29 cellular contexts compared by ENCODE assay signal in the genomic region with DNA sequence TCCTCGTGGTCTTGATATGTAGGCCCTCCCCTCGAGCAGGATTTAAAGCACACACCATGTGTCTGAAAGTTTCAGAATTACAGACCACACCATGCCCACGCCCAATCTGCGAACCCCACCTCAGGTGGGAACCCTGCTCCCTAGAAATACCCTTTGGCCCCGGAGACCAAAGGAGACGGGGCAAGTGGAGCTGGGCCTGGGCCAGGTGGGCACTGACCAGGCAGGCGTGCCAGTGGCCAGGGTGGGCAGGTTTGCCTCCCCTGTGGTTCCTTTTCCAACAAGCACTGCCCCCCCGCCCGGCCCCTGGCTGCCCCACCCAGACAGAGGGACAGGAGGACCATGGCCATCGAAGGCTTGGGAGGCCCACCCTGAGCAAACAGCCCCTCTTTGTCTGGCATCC.
A peak's percentile ranks its signal among the peaks of the same experiment; 100 is the strongest.
DNase-seq lines count a peak whose midpoint lies in the region; ATAC-seq and TF ChIP-seq lines count a peak whose summit lies in the region.
"Had no signal": no experiment of that assay in that cellular context is flagged by ENCODE, and none has a peak within 500 bp of the region (broad histone marks: within the 10 kb centered on the region; RNA-seq: fewer than 3 reads in every experiment).

No MANE protein-coding gene starts in this region.

- no peaks in the 10 kb centered on the region for H3K9me3 ChIP-seq in lower lobe of right lung
- no peaks in the 10 kb centered on the region for H3K9me3 ChIP-seq in tibial artery
- H3K9me3 ChIP-seq: left lung, SJSA1, uterus had no signal

- peaks cover 3% of the 10 kb centered on the region for H3K36me3 ChIP-seq in lower lobe of right lung
- H3K36me3 ChIP-seq in tibial artery, result peaks cover 0 to 13% (median 4%) of the 10 kb centered on the region in 3 donors
- H3K36me3 ChIP-seq: uterus had no signal

- H3K9me3 Mint-ChIP-seq in activated naive CD4-positive, alpha-beta T cell treated with anti-CD3 and anti-CD28 coated beads for 36 hours, result no peaks in the 10 kb centered on the region
- peaks cover 9% of the 10 kb centered on the region for H3K9me3 Mint-ChIP-seq in WTC11
- H3K9me3 Mint-ChIP-seq: activated naive CD4-positive, alpha-beta T cell treated with anti-CD3 and anti-CD28 coated beads, Interleukin-2, amount 10 ng/mL, durations not matched to agents 7 days and 5 days; activated T-cell treated with anti-CD3 and anti-CD28 coated beads, Interleukin-2, amount 50 U/mL, for 72 hours; CD4-positive, CD25-positive, alpha-beta regulatory T cell; immature natural killer cell; naive B cell; stimulated activated naive B cell treated with anti-CD40 and anti-IgM and Interleukin-4, amounts not matched to agents 10 μg/mL and 1 μg/mL and 100 μg/mL, for 72 hours had no signal

- H3K4me1 ChIP-seq in lower lobe of right lung (no peaks in the 10 kb centered on the region), tibial artery (no peaks in the 10 kb centered on the region)
- H3K4me1 ChIP-seq: left lung, SJSA1, uterus had no signal

- DNase-seq in activated naive CD4-positive, alpha-beta T cell treated with anti-CD3 and anti-CD28 coated beads, Interleukin-2, amount 50 U/mL, for 16 hours, result peak; percentile 8
- no peak for DNase-seq in activated naive CD4-positive, alpha-beta T cell treated with anti-CD3 and anti-CD28 coated beads for 36 hours
- DNase-seq in WTC11 (ENCODE audit: low spot score), result peak; percentile 3
- peak; percentile 24 for DNase-seq in lower lobe of right lung
- DNase-seq in tibial artery, result peak; percentile 16 to 47
- DNase-seq in erythroblast (lab: John Stamatoyannopoulos, UW), result no peak
- DNase-seq in cerebellar nuclear complex (lab: John Stamatoyannopoulos, UW), result no peak
- no peak for DNase-seq in amniotic stem cell (lab: John Stamatoyannopoulos, UW)
- DNase-seq: activated CD4-positive, alpha-beta T cell treated with anti-CD3 and anti-CD28 coated beads, Interleukin-2, amount 50 U/mL, for 48 hours; activated naive CD4-positive, alpha-beta T cell treated with anti-CD3 and anti-CD28 coated beads, Interleukin-2, amount 10 ng/mL, durations not matched to agents 7 days and 5 days; activated T-cell treated with anti-CD3 and anti-CD28 coated beads, Interleukin-2, amount 50 U/mL, for 72 hours; anterior cingulate cortex; CD4-positive, CD25-positive, alpha-beta regulatory T cell; cortex of kidney; effector memory CD4-positive, alpha-beta T cell; immature natural killer cell; midbrain; naive B cell; NCI-H146; NCI-H226; NCI-H69; nucleus accumbens; stimulated activated naive B cell treated with anti-CD40 and anti-IgM and Interleukin-4, amounts not matched to agents 10 μg/mL and 1 μg/mL and 100 μg/mL, for 72 hours; substantia nigra; T1000 had no signal

- H3K4me3 Mint-ChIP-seq in activated naive CD4-positive, alpha-beta T cell treated with anti-CD3 and anti-CD28 coated beads for 36 hours, result no peak overlapping the region
- no peak overlapping the region for H3K4me3 Mint-ChIP-seq in WTC11
- H3K4me3 Mint-ChIP-seq: activated naive CD4-positive, alpha-beta T cell treated with anti-CD3 and anti-CD28 coated beads, Interleukin-2, amount 10 ng/mL, durations not matched to agents 7 days and 5 days; activated T-cell treated with anti-CD3 and anti-CD28 coated beads, Interleukin-2, amount 50 U/mL, for 72 hours; CD4-positive, CD25-positive, alpha-beta regulatory T cell; immature natural killer cell; stimulated activated naive B cell treated with anti-CD40 and anti-IgM and Interleukin-4, amounts not matched to agents 10 μg/mL and 1 μg/mL and 100 μg/mL, for 72 hours had no signal

- TF ChIP-seq POLR2A in erythroblast (IDR thresholded peaks at IDR 0.05; ENCODE audit: low read length), result no peak

- H3K27ac Mint-ChIP-seq in activated naive CD4-positive, alpha-beta T cell treated with anti-CD3 and anti-CD28 coated beads for 36 hours, result no peak overlapping the region
- H3K27ac Mint-ChIP-seq in WTC11, result no peak overlapping the region
- H3K27ac Mint-ChIP-seq: activated naive CD4-positive, alpha-beta T cell treated with anti-CD3 and anti-CD28 coated beads, Interleukin-2, amount 10 ng/mL, durations not matched to agents 7 days and 5 days; activated T-cell treated with anti-CD3 and anti-CD28 coated beads, Interleukin-2, amount 50 U/mL, for 72 hours; immature natural killer cell had no signal

- H3K4me3 ChIP-seq in lower lobe of right lung (no peak overlapping the region), tibial artery (no peak overlapping the region)
- H3K4me3 ChIP-seq: left lung, SJSA1, skin epidermis, uterus had no signal

- no peak for TF ChIP-seq CTCF in WTC11 (IDR thresholded peaks at IDR 0.05)
- no peak for TF ChIP-seq CTCF in lower lobe of right lung (IDR thresholded peaks at IDR 0.05)
- no peak for TF ChIP-seq CTCF in tibial artery (IDR thresholded peaks at IDR 0.05)

- intact Hi-C loops in activated naive CD4-positive, alpha-beta T cell treated with anti-CD3 and anti-CD28 coated beads for 36 hours (cut with micrococcal nuclease), result no loop called here
- intact Hi-C loops in lower lobe of right lung (cut with DNase I) (no loop called here), tibial artery (cut with DNase I; ENCODE audit: low total_unique reads) (no loop called here)

- H3K27me3 Mint-ChIP-seq in activated naive CD4-positive, alpha-beta T cell treated with anti-CD3 and anti-CD28 coated beads for 36 hours (ENCODE audit: low read depth), result no peaks in the 10 kb centered on the region
- H3K27me3 Mint-ChIP-seq in WTC11 (ENCODE audit: low read depth), result no peaks in the 10 kb centered on the region
- H3K27me3 Mint-ChIP-seq: activated naive CD4-positive, alpha-beta T cell treated with anti-CD3 and anti-CD28 coated beads, Interleukin-2, amount 10 ng/mL, durations not matched to agents 7 days and 5 days; CD4-positive, CD25-positive, alpha-beta regulatory T cell; naive B cell; stimulated activated naive B cell treated with anti-CD40 and anti-IgM and Interleukin-4, amounts not matched to agents 10 μg/mL and 1 μg/mL and 100 μg/mL, for 72 hours had no signal

- no peaks in the 10 kb centered on the region for H3K4me1 Mint-ChIP-seq in activated naive CD4-positive, alpha-beta T cell treated with anti-CD3 and anti-CD28 coated beads for 36 hours (ENCODE audit: low read depth)
- H3K4me1 Mint-ChIP-seq in WTC11, result no peaks in the 10 kb centered on the region
- H3K4me1 Mint-ChIP-seq: activated naive CD4-positive, alpha-beta T cell treated with anti-CD3 and anti-CD28 coated beads, Interleukin-2, amount 10 ng/mL, durations not matched to agents 7 days and 5 days had no signal

- H3K36me3 Mint-ChIP-seq in activated naive CD4-positive, alpha-beta T cell treated with anti-CD3 and anti-CD28 coated beads for 36 hours (ENCODE audit: low read depth), result peaks cover 10% of the 10 kb centered on the region
- peaks cover 10% of the 10 kb centered on the region for H3K36me3 Mint-ChIP-seq in WTC11
- H3K36me3 Mint-ChIP-seq: activated naive CD4-positive, alpha-beta T cell treated with anti-CD3 and anti-CD28 coated beads, Interleukin-2, amount 10 ng/mL, durations not matched to agents 7 days and 5 days had no signal

- ATAC-seq in WTC11, result no peak
- ATAC-seq in lower lobe of right lung, result no peak
- ATAC-seq: activated T-cell treated with anti-CD3 and anti-CD28 coated beads, Interleukin-2, amount 50 U/mL, for 72 hours; left lung had no signal

- H3K27ac ChIP-seq in lower lobe of right lung (no peak overlapping the region), tibial artery (no peak overlapping the region)
- H3K27ac ChIP-seq: left lung, SJSA1, skin epidermis, uterus had no signal

- POLR2A ChIA-PET in WTC11 (lab: Charles Lee), result no interaction called here

- no peaks in the 10 kb centered on the region for H3K27me3 ChIP-seq in lower lobe of right lung (ENCODE audit: low read depth)
- no peaks in the 10 kb centered on the region for H3K27me3 ChIP-seq in tibial artery
- H3K27me3 ChIP-seq: left lung, SJSA1, uterus had no signal

- CTCF ChIA-PET in activated naive CD4-positive, alpha-beta T cell treated with anti-CD3 and anti-CD28 coated beads for 36 hours (lab: Charles Lee), result no interaction called here
- CTCF ChIA-PET in WTC11 (lab: Charles Lee), result interaction anchor here (1.5 kb wide), 1 partner anchor 360 kb away, joined by 5 read pairs; no protein-coding TSS in a partner anchor

TF ChIP-seq in WTC11, 78 proteins besides CTCF, POLR2A, EP300 and RAD21 (continues in another document):
- TF ChIP-seq, protein P1, sequence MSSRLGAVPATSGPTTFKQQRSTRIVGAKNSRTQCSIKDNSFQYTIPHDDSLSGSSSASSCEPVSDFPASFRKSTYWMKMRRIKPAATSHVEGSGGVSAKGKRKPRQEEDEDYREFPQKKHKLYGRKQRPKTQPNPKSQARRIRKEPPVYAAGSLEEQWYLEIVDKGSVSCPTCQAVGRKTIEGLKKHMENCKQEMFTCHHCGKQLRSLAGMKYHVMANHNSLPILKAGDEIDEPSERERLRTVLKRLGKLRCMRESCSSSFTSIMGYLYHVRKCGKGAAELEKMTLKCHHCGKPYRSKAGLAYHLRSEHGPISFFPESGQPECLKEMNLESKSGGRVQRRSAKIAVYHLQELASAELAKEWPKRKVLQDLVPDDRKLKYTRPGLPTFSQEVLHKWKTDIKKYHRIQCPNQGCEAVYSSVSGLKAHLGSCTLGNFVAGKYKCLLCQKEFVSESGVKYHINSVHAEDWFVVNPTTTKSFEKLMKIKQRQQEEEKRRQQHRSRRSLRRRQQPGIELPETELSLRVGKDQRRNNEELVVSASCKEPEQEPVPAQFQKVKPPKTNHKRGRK (CRISPR knock-in tag; IDR thresholded peaks at IDR 0.05; ENCODE audit: borderline replicate concordance), result no peak
- no peak for TF ChIP-seq CREB1 (CRISPR knock-in tag; IDR thresholded peaks at IDR 0.05)
- no peak for TF ChIP-seq FOXK1 (CRISPR knock-in tag; IDR thresholded peaks at IDR 0.05)
- TF ChIP-seq, protein P2, sequence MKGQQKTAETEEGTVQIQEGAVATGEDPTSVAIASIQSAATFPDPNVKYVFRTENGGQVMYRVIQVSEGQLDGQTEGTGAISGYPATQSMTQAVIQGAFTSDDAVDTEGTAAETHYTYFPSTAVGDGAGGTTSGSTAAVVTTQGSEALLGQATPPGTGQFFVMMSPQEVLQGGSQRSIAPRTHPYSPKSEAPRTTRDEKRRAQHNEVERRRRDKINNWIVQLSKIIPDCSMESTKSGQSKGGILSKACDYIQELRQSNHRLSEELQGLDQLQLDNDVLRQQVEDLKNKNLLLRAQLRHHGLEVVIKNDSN (CRISPR knock-in tag; IDR thresholded peaks at IDR 0.05), result no peak
- no peak for TF ChIP-seq ZNF671 (CRISPR knock-in tag; IDR thresholded peaks at IDR 0.05)
- TF ChIP-seq HMGA2 (CRISPR knock-in tag; IDR thresholded peaks at IDR 0.05), result no peak
- no peak for TF ChIP-seq ZNF263 (CRISPR knock-in tag; IDR thresholded peaks at IDR 0.05; ENCODE audit: low read depth)
- TF ChIP-seq ZNF396 (CRISPR knock-in tag; IDR thresholded peaks at IDR 0.05; ENCODE audit: borderline replicate concordance), result no peak
- no peak for TF ChIP-seq PRRX2 (CRISPR knock-in tag; IDR thresholded peaks at IDR 0.05)
- no peak for TF ChIP-seq ETV6 (CRISPR knock-in tag; IDR thresholded peaks at IDR 0.05)

Comparison
In these comparisons a context has a peak if more than half of its experiments do, and no peak if none do; other contexts are left out.
1. DNase-seq: peak in activated naive CD4-positive, alpha-beta T cell treated with anti-CD3 and anti-CD28 coated beads, Interleukin-2, amount 50 U/mL, for 16 hours (single experiment), WTC11 (single experiment), lower lobe of right lung (single experiment) and tibial artery (2 of 2); none in activated naive CD4-positive, alpha-beta T cell treated with anti-CD3 and anti-CD28 coated beads for 36 hours (single experiment), erythroblast (0 of 2), cerebellar nuclear complex (0 of 2) and amniotic stem cell (single experiment).